8 cellular contexts compared by ENCODE assay signal in genomic region chr2:175030380-175031271, GRCh38. TPM values are rescaled to one million over a fixed set of nuclear protein-coding genes. Genes with fewer than 3 reads are reported as not detected.
A peak's percentile ranks its signal among the peaks of the same experiment; 100 is the strongest.
DNase-seq lines count a peak whose midpoint lies in the region; ATAC-seq, FAIRE-seq and TF ChIP-seq lines count a peak whose summit lies in the region.

No MANE protein-coding gene starts in this region.

- no peak overlapping the region for H3K4me2 ChIP-seq in A549

- H3K36me3 Mint-ChIP-seq in activated CD8-positive, alpha-beta T cell treated with anti-CD3 and anti-CD28 coated beads, Interleukin-2, amount 10 ng/mL, durations not matched to agents 7 days and 5 days (ENCODE audit: low read depth), result no peaks in the 10 kb centered on the region

- ATAC-seq in A549, result peak; percentile 99 to 100
- ATAC-seq in activated CD8-positive, alpha-beta T cell treated with anti-CD3 and anti-CD28 coated beads, Interleukin-2, amount 10 ng/mL, durations not matched to agents 7 days and 5 days, result peak; percentile 74

- H3K4me3 ChIP-seq in A549 (no peak overlapping the region), GM06990 (replicated peaks; ENCODE audit: low read depth, low read length) (no peak overlapping the region), NB4 (ENCODE audit: low read depth, low read length) (no peak overlapping the region)

- no peak for FAIRE-seq in A549 (lab: Jason Lieb, UNC)

- DNase-seq in A549 (ENCODE audit: low read depth in 1 of 2, low spot score in 1 of 2), result peak; percentile 27 to 58
- no peak for DNase-seq in GM06990 (ENCODE audit: extremely low read depth, insufficient read length)
- peak; percentile 58 for DNase-seq in NB4 (ENCODE audit: low read depth)
- DNase-seq in activated CD8-positive, alpha-beta T cell treated with anti-CD3 and anti-CD28 coated beads, Interleukin-2, amount 10 ng/mL, durations not matched to agents 7 days and 5 days, result peak; percentile 48
- peak; percentile 70 for DNase-seq in iPS-NIHi7 (ENCODE audit: extremely low spot score)
- DNase-seq in NCI-H524 treated with DMSO at 0.1 percent for 48 hours (lab: John Stamatoyannopoulos, UW), result no peak
- no peak for DNase-seq in germinal center (ENCODE audit: low spot score)
- DNase-seq in SHP77 treated with DMSO at 0.1 percent for 48 hours (lab: John Stamatoyannopoulos, UW), result no peak

- H3K4me1 Mint-ChIP-seq in activated CD8-positive, alpha-beta T cell treated with anti-CD3 and anti-CD28 coated beads, Interleukin-2, amount 10 ng/mL, durations not matched to agents 7 days and 5 days (ENCODE audit: low read depth), result peaks cover 6% of the 10 kb centered on the region

- POLR2A ChIA-PET in A549 (lab: Yijun Ruan, JAX), result no interaction called here
- POLR2A ChIA-PET in activated CD8-positive, alpha-beta T cell treated with anti-CD3 and anti-CD28 coated beads, Interleukin-2, amount 10 ng/mL, durations not matched to agents 7 days and 5 days (lab: Charles Lee), result no interaction called here

- peak; percentile 44 for TF ChIP-seq CTCF in A549 (IDR thresholded peaks at IDR 0.05)
- peak; percentile 45 for TF ChIP-seq CTCF in GM06990 (IDR thresholded peaks at IDR 0.05; ENCODE audit: insufficient read depth, low read length, poor library complexity, severe bottlenecking)
- peak; percentile 21 for TF ChIP-seq CTCF in NB4 (IDR thresholded peaks at IDR 0.05; ENCODE audit: low read depth, low read length)

- H3K9me3 ChIP-seq in A549, result no peaks in the 10 kb centered on the region

- 72% methylated on average over 5 of the region's 5 CpGs for WGBS in A549 (ENCODE audit: missing lambda C conversion rate)

- no peak for TF ChIP-seq EP300 in A549 (IDR thresholded peaks at IDR 0.05)

- no peak overlapping the region for H3K27ac ChIP-seq in A549

- CTCF ChIA-PET in A549 (lab: Yijun Ruan, JAX), result interaction anchor here (0.6 to 2.1 kb wide), 19 partner anchors 8 to 1055 kb away, joined by 3 to 9 read pairs (median 3); no protein-coding TSS in a partner anchor
- CTCF ChIA-PET in activated CD8-positive, alpha-beta T cell treated with anti-CD3 and anti-CD28 coated beads, Interleukin-2, amount 10 ng/mL, durations not matched to agents 7 days and 5 days (lab: Charles Lee), result interaction anchor here (0.9 to 3.0 kb wide), 8 partner anchors 14 to 281 kb away, joined by 3 to 9 read pairs (median 4); no protein-coding TSS in a partner anchor

- H3K4me1 ChIP-seq in A549, result no peaks in the 10 kb centered on the region

- TF ChIP-seq RAD21 in A549 (conservative IDR thresholded peaks at IDR 0.05 in 1 of 2, IDR thresholded peaks at IDR 0.05 in 1 of 2), result peak; percentile 53 to 69

- peak overlapping the region; percentile 29 for H3K27ac Mint-ChIP-seq in activated CD8-positive, alpha-beta T cell treated with anti-CD3 and anti-CD28 coated beads, Interleukin-2, amount 10 ng/mL, durations not matched to agents 7 days and 5 days

- no peaks in the 10 kb centered on the region for H3K27me3 ChIP-seq in GM06990 (replicated peaks; ENCODE audit: control insufficient read depth, insufficient read depth, low read length)

- H3K4me3 Mint-ChIP-seq in activated CD8-positive, alpha-beta T cell treated with anti-CD3 and anti-CD28 coated beads, Interleukin-2, amount 10 ng/mL, durations not matched to agents 7 days and 5 days, result no peak overlapping the region

- peaks cover 3% of the 10 kb centered on the region for H3K27me3 Mint-ChIP-seq in activated CD8-positive, alpha-beta T cell treated with anti-CD3 and anti-CD28 coated beads, Interleukin-2, amount 10 ng/mL, durations not matched to agents 7 days and 5 days (ENCODE audit: low read depth)

- no peaks in the 10 kb centered on the region for H3K9me3 Mint-ChIP-seq in activated CD8-positive, alpha-beta T cell treated with anti-CD3 and anti-CD28 coated beads, Interleukin-2, amount 10 ng/mL, durations not matched to agents 7 days and 5 days (ENCODE audit: insufficient read depth)

- TF ChIP-seq POLR2A in A549 (IDR thresholded peaks at IDR 0.05; ENCODE audit: low read length) (no peak), NB4 (IDR thresholded peaks at IDR 0.05; ENCODE audit: extremely low read depth, insufficient read length) (no peak)

- no peaks in the 10 kb centered on the region for H3K36me3 ChIP-seq in GM06990 (ENCODE audit: control insufficient read depth, insufficient read depth, low read length)

TF ChIP-seq in A549, 52 proteins besides CTCF, POLR2A, EP300 and RAD21:
- TF ChIP-seq, protein P1, sequence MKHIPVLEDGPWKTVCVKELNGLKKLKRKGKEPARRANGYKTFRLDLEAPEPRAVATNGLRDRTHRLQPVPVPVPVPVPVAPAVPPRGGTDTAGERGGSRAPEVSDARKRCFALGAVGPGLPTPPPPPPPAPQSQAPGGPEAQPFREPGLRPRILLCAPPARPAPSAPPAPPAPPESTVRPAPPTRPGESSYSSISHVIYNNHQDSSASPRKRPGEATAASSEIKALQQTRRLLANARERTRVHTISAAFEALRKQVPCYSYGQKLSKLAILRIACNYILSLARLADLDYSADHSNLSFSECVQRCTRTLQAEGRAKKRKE (CRISPR knock-in tag; IDR thresholded peaks at IDR 0.05; ENCODE audit: low read depth), result no peak
- no peak for TF ChIP-seq ZC3H11A (IDR thresholded peaks at IDR 0.05)
- peak; percentile 31 to 67; a peak in 3 of 4 replicates for TF ChIP-seq CEBPB (IDR thresholded peaks at IDR 0.05)
- no peak for TF ChIP-seq GATA3 (IDR thresholded peaks at IDR 0.05; ENCODE audit: borderline replicate concordance)
- TF ChIP-seq SMC3 (IDR thresholded peaks at IDR 0.05), result peak; percentile 30; the same call in 2 of the 3 replicates
- TF ChIP-seq TFCP2L1 (CRISPR knock-in tag; IDR thresholded peaks at IDR 0.05), result no peak
- no peak for TF ChIP-seq CBX2 (IDR thresholded peaks at IDR 0.05; ENCODE audit: borderline replicate concordance, low read depth)
- TF ChIP-seq MAZ (IDR thresholded peaks at IDR 0.05; ENCODE audit: borderline replicate concordance, low read depth, low read length), result no peak
- TF ChIP-seq KDM5A (IDR thresholded peaks at IDR 0.05), result no peak

RNA-seq across cellular contexts. Expression of gene CHN1, which starts 25.4 kb away (rescaled TPM):
- polyA plus RNA-seq in A549 (2011; rRNA removed) (46.6 and 49.4 TPM in 2 replicates), A549 (2017; fragmentation: RNase III; extraction: RNeasy Plus Mini Kit Qiagen cat#74134 plus additional on column Dnase treatment) (19.3 to 21.3 TPM (median 20.9 TPM) in 3 replicates)
- polyA plus RNA-seq in A549 (2012; cell fraction: cytosol; rRNA removed), result 17.0 and 19.1 TPM in 2 replicates
- polyA plus RNA-seq in A549 (2012; cell fraction: nucleus; rRNA removed), result 7.8 and 10.7 TPM in 2 replicates
- polyA minus RNA-seq in A549 (2011; rRNA and poly(A)+ RNA removed), result 16.3 and 22.0 TPM in 2 replicates
- total RNA-seq in activated CD8-positive, alpha-beta T cell treated with anti-CD3 and anti-CD28 coated beads, Interleukin-2, amount 10 ng/mL, durations not matched to agents 7 days and 5 days, result under 1 TPM; 0.11 to 0.50 TPM

Comparison
In these comparisons a context has a peak if more than half of its experiments do, and no peak if none do; other contexts are left out.
1. DNase-seq: peak in A549 (2 of 2), NB4 (single experiment), activated CD8-positive, alpha-beta T cell treated with anti-CD3 and anti-CD28 coated beads, Interleukin-2, amount 10 ng/mL, durations not matched to agents 7 days and 5 days (single experiment) and iPS-NIHi7 (single experiment); none in GM06990 (single experiment), NCI-H524 treated with DMSO at 0.1 percent for 48 hours (single experiment), germinal center (single experiment) and SHP77 treated with DMSO at 0.1 percent for 48 hours (single experiment).
2. Peak in every context shown above with its lines, with median percentiles within 50 percentile points of each other: CTCF ChIP-seq.